ENCODE assay signal across 7 cellular contexts in the genomic region with DNA sequence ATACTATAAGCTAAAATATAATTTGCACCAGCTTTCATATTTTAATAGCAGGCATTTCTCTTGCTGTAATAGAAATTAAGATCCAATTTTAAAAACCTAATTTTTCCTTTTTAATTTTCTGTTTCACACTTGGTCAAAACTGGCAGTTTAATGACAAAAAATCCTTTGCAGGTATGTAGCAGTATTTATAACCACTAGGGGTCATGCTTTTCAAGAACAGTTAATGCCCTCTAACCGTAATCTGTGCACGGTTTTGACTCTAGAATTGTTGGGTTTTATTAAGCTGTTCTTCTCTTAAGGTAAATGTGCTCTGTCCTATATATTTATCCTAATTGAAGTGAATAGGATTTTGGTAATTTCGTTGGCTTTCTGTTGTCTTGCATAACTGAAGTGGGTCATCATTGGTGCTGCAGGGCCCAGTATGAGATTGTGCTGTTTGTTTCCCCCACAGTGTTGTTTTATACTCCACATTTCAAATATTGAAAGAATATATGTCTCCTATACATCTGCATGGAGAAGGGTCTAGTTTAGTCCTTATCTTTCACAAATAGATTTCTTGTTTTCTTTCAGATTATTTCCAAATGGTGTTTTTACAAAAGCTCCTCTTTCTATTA.
A peak's percentile ranks its signal among the peaks of the same experiment; 100 is the strongest.
DNase-seq lines count a peak whose midpoint lies in the region; ATAC-seq and TF ChIP-seq lines count a peak whose summit lies in the region.

No MANE protein-coding gene starts in this region.

- H3K9me3 ChIP-seq in testis: no peaks in the 10 kb centered on the region

- TF ChIP-seq POLR2A in testis (IDR thresholded peaks at IDR 0.05): no peak

- H3K36me3 ChIP-seq in testis (ENCODE audit: low read depth, missing control alignments): no peaks in the 10 kb centered on the region

- ATAC-seq in HG02870 (IDR thresholded peaks at IDR 0.05; ENCODE audit: unreplicated experiment): no peak

- no peak overlapping the region for H3K4me3 ChIP-seq in testis

- DNase-seq in GM10266 (ENCODE audit: extremely low spot score) (peak; percentile 25), LoVo (ENCODE audit: low spot score) (peak; percentile 37), amniotic stem cell (lab: John Stamatoyannopoulos, UW) (peak; percentile 31), iPS-NIHi11 (ENCODE audit: low spot score) (peak; percentile 44), testis (no peak), DMS79 (lab: John Stamatoyannopoulos, UW) (no peak)

- no peak overlapping the region for H3K27ac ChIP-seq in testis

- H3K4me1 ChIP-seq in testis: no peaks in the 10 kb centered on the region

- TF ChIP-seq CTCF in GM10266 (IDR thresholded peaks at IDR 0.05; ENCODE audit: control insufficient read depth, insufficient read depth, low read depth, missing control alignments) (peak; percentile 70), testis (IDR thresholded peaks at IDR 0.05) (peak; percentile 62 to 81 (median 64))

- intact Hi-C loops in testis (cut with DNase I; ENCODE audit: low total_unique reads): no loop called here

- 35 to 40% methylated on average over 3 of the region's 3 CpGs for WGBS in testis, 2 donors

- no peaks in the 10 kb centered on the region for H3K27me3 ChIP-seq in testis

Comparison
In these comparisons a context has a peak if more than half of its experiments do, and no peak if none do; other contexts are left out.
1. DNase-seq: peak in GM10266 (single experiment), LoVo (single experiment), amniotic stem cell (single experiment) and iPS-NIHi11 (single experiment); none in testis (single experiment) and DMS79 (single experiment).